In genomic region chr7:22586806-22587180, GRCh38 we compare ENCODE assay signal across 8 cellular contexts.
DNase-seq lines count a peak whose midpoint lies in the region; ATAC-seq and TF ChIP-seq lines count a peak whose summit lies in the region.

No MANE protein-coding gene starts in this region.

- no peak overlapping the region for H3K4me3 ChIP-seq in fibroblast of the aortic adventitia (ENCODE audit: low read depth, low read length)
- H3K4me3 ChIP-seq in MG63 = no peak overlapping the region

- ATAC-seq in GM21825 (IDR thresholded peaks at IDR 0.05; ENCODE audit: unreplicated experiment) (no peak), GM18517 (IDR thresholded peaks at IDR 0.05; ENCODE audit: unreplicated experiment) (no peak)

- DNase-seq in NOMO-1 treated with DMSO at 0.1 percent for 48 hours (lab: John Stamatoyannopoulos, UW; ENCODE audit: unreplicated experiment) (peak; percentile 12), NOMO-1 treated with dmso at 0.1 percent for 144 hours (lab: John Stamatoyannopoulos, UW; ENCODE audit: unreplicated experiment) (no peak), SK-MEL-5 (ENCODE audit: low read depth, low spot score) (peak; percentile 72), fibroblast of the aortic adventitia (ENCODE audit: low read depth) (peak; percentile 63), retina (peak; percentile 46), MG63 (no peak)

- no peaks in the 10 kb centered on the region for H3K36me3 ChIP-seq in MG63

- peak; percentile 55 for TF ChIP-seq CTCF in fibroblast of the aortic adventitia (IDR thresholded peaks at IDR 0.05; ENCODE audit: insufficient read depth, low read length)

- in situ Hi-C loops in SK-MEL-5 (cut with HindIII; ENCODE audit: low pct_unique_long_range_greater_than_20kb, low sequenced_read_pairs) = loop anchor here (10.0 kb wide), 1 partner anchor 148 kb away; no protein-coding TSS in a partner anchor

- no peaks in the 10 kb centered on the region for H3K9me3 ChIP-seq in MG63

- H3K27me3 ChIP-seq in MG63 = no peaks in the 10 kb centered on the region

Comparison
In these comparisons a context has a peak if more than half of its experiments do, and no peak if none do; other contexts are left out.
1. DNase-seq: peak in NOMO-1 treated with DMSO at 0.1 percent for 48 hours (single experiment), SK-MEL-5 (single experiment), fibroblast of the aortic adventitia (single experiment) and retina (single experiment); none in NOMO-1 treated with dmso at 0.1 percent for 144 hours (single experiment) and MG63 (single experiment).